11 cellular contexts compared by ENCODE assay signal in genomic region chr3:123076496-123077418, GRCh38. TPM values are rescaled to one million over a fixed set of nuclear protein-coding genes. Genes with fewer than 3 reads are reported as not detected.
DNase-seq lines count a peak whose midpoint lies in the region; ATAC-seq, FAIRE-seq and TF ChIP-seq lines count a peak whose summit lies in the region.
"Had no signal": no experiment of that assay in that cellular context is flagged by ENCODE, and none has a peak within 500 bp of the region (broad histone marks: within the 10 kb centered on the region; RNA-seq: fewer than 3 reads in every experiment).

No MANE protein-coding gene starts in this region.

- H3K9me3 ChIP-seq in endodermal cell (ENCODE audit: control insufficient read depth, low read length), result no peaks in the 10 kb centered on the region
- no peaks in the 10 kb centered on the region for H3K9me3 ChIP-seq in neural progenitor cell (ENCODE audit: low read depth)

- FAIRE-seq in D721Med (lab: Jason Lieb, UNC), result peak; percentile 91

- H4K20me1 ChIP-seq in neural progenitor cell (ENCODE audit: low read depth), result no peaks in the 10 kb centered on the region

- ATAC-seq in HG03439 (IDR thresholded peaks at IDR 0.05; ENCODE audit: unreplicated experiment), result no peak

- H3K36me3 Mint-ChIP-seq in endodermal cell (ENCODE audit: low read depth), result peaks cover 2% of the 10 kb centered on the region
- no peaks in the 10 kb centered on the region for H3K36me3 Mint-ChIP-seq in neural progenitor cell

- no peak for DNase-seq in D721Med (ENCODE audit: insufficient read length, low spot score)
- peak; percentile 83 for DNase-seq in NCI-H2107 (lab: John Stamatoyannopoulos, UW)
- DNase-seq in endodermal cell, result peak; percentile 24
- DNase-seq in neural progenitor cell (ENCODE audit: low spot score), result no peak
- DNase-seq in stimulated activated naive CD4-positive, alpha-beta T cell treated with Interleukin-2 at 50 U/mL for 16 hours (lab: John Stamatoyannopoulos, UW), result no peak
- DNase-seq in GM03348 (ENCODE audit: low spot score), result no peak
- no peak for DNase-seq in OCI-M1 (lab: John Stamatoyannopoulos, UW)
- DNase-seq: activated CD4-positive, alpha-beta T cell treated with anti-CD3 and anti-CD28 coated beads for 4 hours had no signal

- H3K4me1 Mint-ChIP-seq in endodermal cell (peaks cover 36% of the 10 kb centered on the region), neural progenitor cell (peaks cover 22% of the 10 kb centered on the region)

- H3F3A ChIP-seq in neural progenitor cell (ENCODE audit: low read depth), result peaks cover 5% of the 10 kb centered on the region

- no peaks in the 10 kb centered on the region for H3K79me2 ChIP-seq in neural progenitor cell (ENCODE audit: low read depth)

- no peak overlapping the region for H3K27ac Mint-ChIP-seq in endodermal cell
- H3K27ac Mint-ChIP-seq in neural progenitor cell, result peak overlapping the region; percentile 65
- H3K27ac Mint-ChIP-seq: activated naive CD8-positive, alpha-beta T cell had no signal

- TF ChIP-seq CTCF in D721Med (IDR thresholded peaks at IDR 0.05; ENCODE audit: insufficient read depth, missing control alignments), result no peak
- no peak for TF ChIP-seq CTCF in endodermal cell (conservative IDR thresholded peaks at IDR 0.05)
- TF ChIP-seq CTCF in neural progenitor cell (IDR thresholded peaks at IDR 0.05), result no peak

- H3K27ac ChIP-seq in endodermal cell (ENCODE audit: low read depth, low read length) (no peak overlapping the region), neural progenitor cell (no peak overlapping the region)

- H3K27me3 Mint-ChIP-seq in endodermal cell (ENCODE audit: insufficient read depth) (no peaks in the 10 kb centered on the region), neural progenitor cell (ENCODE audit: insufficient read depth, low read depth) (no peaks in the 10 kb centered on the region)
- H3K27me3 Mint-ChIP-seq: activated naive CD8-positive, alpha-beta T cell had no signal

- H3K4me3 ChIP-seq in endodermal cell (ENCODE audit: low read length) (no peak overlapping the region), neural progenitor cell (no peak overlapping the region)

- H3K4me3 Mint-ChIP-seq in endodermal cell, result no peak overlapping the region
- no peak overlapping the region for H3K4me3 Mint-ChIP-seq in neural progenitor cell
- H3K4me3 Mint-ChIP-seq: activated naive CD8-positive, alpha-beta T cell had no signal

- H3K36me3 ChIP-seq in endodermal cell (ENCODE audit: control insufficient read depth, insufficient read depth, low read length), result no peaks in the 10 kb centered on the region
- no peaks in the 10 kb centered on the region for H3K36me3 ChIP-seq in neural progenitor cell

- H3K9ac ChIP-seq in endodermal cell (ENCODE audit: extremely low read depth, low read length, poor library complexity, severe bottlenecking), result no peak overlapping the region
- H3K9ac ChIP-seq in neural progenitor cell, result no peak overlapping the region

- 91 to 92% methylated on average over 4 to 6 of the region's 6 CpGs for WGBS in endodermal cell (ENCODE audit: insufficient coverage in 1 of 2, insufficient read length in 1 of 2), 2 experiments

- no peaks in the 10 kb centered on the region for H3K27me3 ChIP-seq in endodermal cell (ENCODE audit: control insufficient read depth, insufficient read depth, low read length, poor library complexity, severe bottlenecking)
- no peaks in the 10 kb centered on the region for H3K27me3 ChIP-seq in neural progenitor cell

- H3K9me3 Mint-ChIP-seq in endodermal cell (no peaks in the 10 kb centered on the region), neural progenitor cell (no peaks in the 10 kb centered on the region)

- H3K4me1 ChIP-seq in endodermal cell (ENCODE audit: control insufficient read depth, insufficient read depth, low read length) (peaks cover 2% of the 10 kb centered on the region), neural progenitor cell (peaks cover 14% of the 10 kb centered on the region)

- no peak overlapping the region for H3K4me2 ChIP-seq in neural progenitor cell

- no peak overlapping the region for H2AFZ ChIP-seq in neural progenitor cell (replicated peaks)

RNA-seq across cellular contexts. Expression of gene PDIA5, which starts 9.9 kb away (rescaled TPM):
- total RNA-seq in endodermal cell (10 to 100 TPM; 57.5 to 68.3 TPM), neural progenitor cell (ENCODE audit: low replicate concordance) (5.4 and 15.8 TPM in 2 replicates)
- 28.6 TPM for polyA plus RNA-seq in endodermal cell (2013, experiment 1 of 2)
- polyA plus RNA-seq in endodermal cell (2013, experiment 2 of 2), result 31.1 TPM

RNA-seq across cellular contexts. Expression of gene SEMA5B, which starts 49.2 kb away (rescaled TPM):
- 10 to 100 TPM; 37.3 to 45.8 TPM for total RNA-seq in endodermal cell
- polyA plus RNA-seq in endodermal cell (2013, experiment 1 of 2), result 76.1 TPM
- 68.4 TPM for polyA plus RNA-seq in endodermal cell (2013, experiment 2 of 2)
- 10.1 and 25.6 TPM in 2 replicates for total RNA-seq in neural progenitor cell (ENCODE audit: low replicate concordance)
- total RNA-seq: kidney epithelial cell had no signal

Comparison
In these comparisons a context has a peak if more than half of its experiments do, and no peak if none do; other contexts are left out.
1. DNase-seq: peak in NCI-H2107 (single experiment) and endodermal cell (single experiment); none in D721Med (single experiment), neural progenitor cell (single experiment), stimulated activated naive CD4-positive, alpha-beta T cell treated with Interleukin-2 at 50 U/mL for 16 hours (single experiment), GM03348 (single experiment) and OCI-M1 (single experiment).